In the genomic region with DNA sequence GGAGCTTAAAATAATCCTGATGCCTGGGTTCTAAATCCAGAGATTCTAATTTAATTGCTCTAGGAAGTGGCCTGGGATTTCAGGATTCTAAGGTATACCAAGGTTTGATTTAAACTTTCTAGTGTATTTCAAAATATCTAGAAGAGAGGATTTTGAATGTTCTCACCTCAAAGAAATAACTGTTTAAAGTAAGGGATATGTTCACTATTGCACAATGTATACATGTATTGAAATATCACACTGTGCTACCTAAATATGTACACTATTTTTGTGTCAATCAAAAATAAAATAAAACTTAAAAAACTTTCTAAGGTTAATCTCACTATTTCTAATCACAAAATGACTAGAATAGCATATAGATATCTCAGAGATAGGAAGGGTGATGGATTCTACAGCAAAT, we compare ENCODE assay signal across 33 cellular contexts. TPM values are rescaled to one million over a fixed set of nuclear protein-coding genes. Genes with fewer than 3 reads are reported as not detected.
"Had no signal": no experiment of that assay in that cellular context is flagged by ENCODE, and none has a peak within 500 bp of the region (broad histone marks: within the 10 kb centered on the region; RNA-seq: fewer than 3 reads in every experiment).

No MANE protein-coding gene starts in this region.

- H3K27me3 ChIP-seq: ovary had no signal

- H3K27ac ChIP-seq: ovary, thoracic aorta, WERI-Rb-1 had no signal

- H3K4me3 ChIP-seq: gastroesophageal sphincter, ovary, skin epidermis, thoracic aorta had no signal

- H3K36me3 Mint-ChIP-seq: stimulated activated effector memory CD8-positive, alpha-beta T cell treated with anti-CD3 and anti-CD28 coated beads, Interleukin-12 subunit alpha, Interleukin-12 subunit beta, amount 100 ng/mL, for 72 hours had no signal

- DNase-seq: activated CD4-positive, alpha-beta T cell treated with anti-CD3 and anti-CD28 coated beads, Interleukin-2, amount 50 U/mL, for 1 hour; activated gamma-delta T cell; activated naive CD4-positive, alpha-beta T cell treated with anti-CD3 and anti-CD28 coated beads, Interleukin-2, amount 50 U/mL, for 16 hours; activated T-cell treated with anti-CD3 and anti-CD28 coated beads, Interleukin-2, amount 50 U/mL, for 1 hour; amniotic stem cell; central memory CD4-positive, alpha-beta T cell; effector memory CD4-positive, alpha-beta T cell; erythroblast; head of caudate nucleus; hippocampal formation; kidney; left colon; mammary epithelial cell; midbrain; naive thymus-derived CD4-positive, alpha-beta T cell; ovary; stimulated activated CD4-positive, alpha-beta T cell treated with anti-CD3 and anti-CD28 coated beads, Interleukin-4, amount 100 ng/mL, for 24 hours; T-helper 17 cell; T1000; trophoblast cell; WERI-Rb-1 had no signal

- H3K27ac Mint-ChIP-seq: dendritic cell treated with granulocyte-macrophage colony-stimulating factor and Interleukin-4, amounts not matched to agents 40 ng/mL and 50 ng/mL, for 4 days; progenitor cell of endocrine pancreas had no signal

- ATAC-seq: activated CD4-positive, CD25-positive, alpha-beta regulatory T cell treated with anti-CD3 and anti-CD28 coated beads, Interleukin-2, amount 50 U/mL, for 24 hours; gastroesophageal sphincter; left colon; naive thymus-derived CD4-positive, alpha-beta T cell; stimulated activated effector memory CD8-positive, alpha-beta T cell treated with anti-CD3 and anti-CD28 coated beads, Interleukin-12 subunit alpha, Interleukin-12 subunit beta, amount 100 ng/mL, for 72 hours; T-helper 17 cell had no signal

- H3K9me3 ChIP-seq: gastroesophageal sphincter, ovary, thoracic aorta had no signal

- H3K9me3 Mint-ChIP-seq: dendritic cell treated with granulocyte-macrophage colony-stimulating factor and Interleukin-4, amounts not matched to agents 40 ng/mL and 50 ng/mL, for 4 days; stimulated activated effector memory CD8-positive, alpha-beta T cell treated with anti-CD3 and anti-CD28 coated beads, Interleukin-12 subunit alpha, Interleukin-12 subunit beta, amount 100 ng/mL, for 72 hours had no signal

- H3K27me3 Mint-ChIP-seq: naive thymus-derived CD4-positive, alpha-beta T cell; progenitor cell of endocrine pancreas; stimulated activated naive CD8-positive, alpha-beta T cell treated with anti-CD3 and anti-CD28 coated beads, Interleukin-15, Interleukin-2, amounts not matched to agents 100 ng/mL and 50 ng/mL, for 24 hours; T-helper 17 cell had no signal

- H3K4me3 Mint-ChIP-seq: dendritic cell treated with granulocyte-macrophage colony-stimulating factor and Interleukin-4, amounts not matched to agents 40 ng/mL and 50 ng/mL, for 4 days; stimulated activated effector memory CD8-positive, alpha-beta T cell treated with anti-CD3 and anti-CD28 coated beads, Interleukin-12 subunit alpha, Interleukin-12 subunit beta, amount 100 ng/mL, for 72 hours; stimulated activated naive CD8-positive, alpha-beta T cell treated with anti-CD3 and anti-CD28 coated beads, Interleukin-15, Interleukin-2, amounts not matched to agents 100 ng/mL and 50 ng/mL, for 24 hours; T-helper 17 cell had no signal

- H3K36me3 ChIP-seq: gastroesophageal sphincter, ovary, thoracic aorta, WERI-Rb-1 had no signal

RNA-seq across cellular contexts. Expression of gene TNFSF8, which starts 34.0 kb away (rescaled TPM):
- total RNA-seq: fibroblast of lung, fibroblast of villous mesenchyme, mammary epithelial cell, progenitor cell of endocrine pancreas, renal cortical epithelial cell had no signal
- polyA plus RNA-seq: fibroblast of lung, mammary epithelial cell, neural cell had no signal
